10 cellular contexts compared by ENCODE assay signal in the genomic region with DNA sequence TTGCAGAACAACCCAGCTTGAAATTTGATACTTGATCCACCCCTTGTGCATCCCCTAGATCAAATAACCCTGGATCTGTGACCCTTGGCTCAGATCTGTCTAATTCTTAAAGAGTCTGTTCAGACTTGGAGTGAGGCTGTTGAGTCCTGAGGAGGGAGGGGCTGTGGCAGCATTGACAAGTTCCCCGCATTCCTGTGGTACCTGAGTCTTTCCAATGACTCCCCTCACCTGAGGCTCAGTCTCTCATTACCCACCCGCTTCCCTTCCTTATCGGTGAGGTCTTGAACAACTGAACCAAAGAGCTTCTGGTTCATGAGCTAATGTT. TPM values are rescaled to one million over a fixed set of nuclear protein-coding genes. Genes with fewer than 3 reads are reported as not detected.
A peak's percentile ranks its signal among the peaks of the same experiment; 100 is the strongest.
DNase-seq lines count a peak whose midpoint lies in the region; ATAC-seq and TF ChIP-seq lines count a peak whose summit lies in the region.
"Had no signal": no experiment of that assay in that cellular context is flagged by ENCODE, and none has a peak within 500 bp of the region (broad histone marks: within the 10 kb centered on the region; RNA-seq: fewer than 3 reads in every experiment).

No MANE protein-coding gene starts in this region.

- CTCF ChIA-PET in Calu3 (lab: Charles Lee): interaction anchor here (0.7 to 1.9 kb wide), 6 partner anchors 13 to 114 kb away, joined by 3 to 7 read pairs (median 4); no protein-coding TSS in a partner anchor

- peak overlapping the region; percentile 56 for H3K4me2 ChIP-seq in neural progenitor cell

- H3K27ac Mint-ChIP-seq in Calu3 (ENCODE audit: unreplicated experiment) (no peak overlapping the region), neural progenitor cell (peak overlapping the region; percentile 94)

- H3K27ac ChIP-seq in KOPT-K1 (ENCODE audit: low read depth, low read length, poor library complexity, severe bottlenecking) (peak overlapping the region; percentile 98), neural progenitor cell (no peak overlapping the region), ovary (no peak overlapping the region)
- H3K27ac ChIP-seq: KMS-11 had no signal

- H3K79me2 ChIP-seq in neural progenitor cell (ENCODE audit: low read depth): no peaks in the 10 kb centered on the region

- H3K4me1 ChIP-seq in adipocyte (ENCODE audit: control insufficient read depth, insufficient read depth, low read length) (peaks cover 21% of the 10 kb centered on the region), neural progenitor cell (peaks cover 11% of the 10 kb centered on the region), ovary (ENCODE audit: insufficient read depth) (no peaks in the 10 kb centered on the region)

- no peak for ATAC-seq in GM18909 (IDR thresholded peaks at IDR 0.05; ENCODE audit: poor library complexity, unreplicated experiment)

- no peak for TF ChIP-seq EP300 in ovary (IDR thresholded peaks at IDR 0.05)

- no peaks in the 10 kb centered on the region for H3K36me3 ChIP-seq in KOPT-K1 (ENCODE audit: insufficient read depth, low read length)
- no peaks in the 10 kb centered on the region for H3K36me3 ChIP-seq in adipocyte (ENCODE audit: control insufficient read depth, insufficient read depth, low read length, severe bottlenecking)
- no peaks in the 10 kb centered on the region for H3K36me3 ChIP-seq in neural progenitor cell
- no peaks in the 10 kb centered on the region for H3K36me3 ChIP-seq in ovary

- DNase-seq in Calu3 (peak; percentile 24), adipocyte (ENCODE audit: low read depth) (no peak), neural progenitor cell (ENCODE audit: low spot score) (peak; percentile 25), AG20443 (ENCODE audit: low spot score) (no peak), ovary (no peak)
- DNase-seq: erythroblast; stimulated activated CD8-positive, alpha-beta memory T cell treated with anti-CD3 and anti-CD28 coated beads, Interleukin-4, amount 100 ng/mL, for 48 hours had no signal

- H3K4me3 ChIP-seq in adipocyte (ENCODE audit: low read length) (no peak overlapping the region), neural progenitor cell (no peak overlapping the region), ovary (no peak overlapping the region)

- H3K9me3 Mint-ChIP-seq in Calu3 (ENCODE audit: low read depth, unreplicated experiment) (no peaks in the 10 kb centered on the region), neural progenitor cell (no peaks in the 10 kb centered on the region)

- no peaks in the 10 kb centered on the region for H3K9me3 ChIP-seq in KOPT-K1 (ENCODE audit: insufficient read depth, low read length, poor library complexity, severe bottlenecking)
- no peaks in the 10 kb centered on the region for H3K9me3 ChIP-seq in adipocyte (ENCODE audit: control insufficient read depth, low read length)
- H3K9me3 ChIP-seq in neural progenitor cell (ENCODE audit: low read depth): no peaks in the 10 kb centered on the region
- H3K9me3 ChIP-seq in ovary: no peaks in the 10 kb centered on the region

- 87 to 90% (median 90%) methylated on average over 3 of the region's 3 CpGs for WGBS in ovary, 3 donors

- H2AFZ ChIP-seq in neural progenitor cell (replicated peaks): no peak overlapping the region

- H3K4me1 Mint-ChIP-seq in Calu3 (ENCODE audit: low read depth, unreplicated experiment): peaks cover 14% of the 10 kb centered on the region
- peaks cover 46% of the 10 kb centered on the region for H3K4me1 Mint-ChIP-seq in neural progenitor cell

- TF ChIP-seq POLR2A in ovary (IDR thresholded peaks at IDR 0.05): no peak

- H4K20me1 ChIP-seq in neural progenitor cell (ENCODE audit: low read depth): no peaks in the 10 kb centered on the region

- H3K4me3 Mint-ChIP-seq in Calu3 (ENCODE audit: low read depth, unreplicated experiment) (no peak overlapping the region), neural progenitor cell (peak overlapping the region; percentile 25)

- H3K27me3 ChIP-seq in adipocyte (replicated peaks; ENCODE audit: control insufficient read depth, insufficient read depth, low read length): no peaks in the 10 kb centered on the region
- no peaks in the 10 kb centered on the region for H3K27me3 ChIP-seq in neural progenitor cell
- no peaks in the 10 kb centered on the region for H3K27me3 ChIP-seq in ovary

- peaks cover 5% of the 10 kb centered on the region for H3K36me3 Mint-ChIP-seq in Calu3 (ENCODE audit: insufficient read depth, unreplicated experiment)
- H3K36me3 Mint-ChIP-seq in neural progenitor cell: no peaks in the 10 kb centered on the region

- H3K9ac ChIP-seq in adipocyte (ENCODE audit: low read length) (peak overlapping the region; percentile 8), neural progenitor cell (no peak overlapping the region)
- H3K9ac ChIP-seq: KMS-11 had no signal

- H3F3A ChIP-seq in neural progenitor cell (ENCODE audit: low read depth): peaks cover 8% of the 10 kb centered on the region

- BruUV-seq in Calu3 (replicated peaks; lab: Mats Ljungman, UMichigan): no TSS peak

- H3K27me3 Mint-ChIP-seq in Calu3 (ENCODE audit: unreplicated experiment) (peaks cover 12% of the 10 kb centered on the region), neural progenitor cell (ENCODE audit: insufficient read depth, low read depth) (peaks cover 14% of the 10 kb centered on the region)

- intact Hi-C loops in Calu3 (cut with micrococcal nuclease; ENCODE audit: unreplicated experiment): loop anchor here (5.0 kb wide), 1 partner anchor 58 kb away; no protein-coding TSS in a partner anchor
- intact Hi-C loops in ovary (cut with DNase I): loop anchor here (2.0 to 10.0 kb wide), 7 partner anchors 29 to 118 kb away; no protein-coding TSS in a partner anchor

- no peak for TF ChIP-seq CTCF in Calu3 (IDR thresholded peaks at IDR 0.05; ENCODE audit: unreplicated experiment)
- TF ChIP-seq CTCF in neural progenitor cell (IDR thresholded peaks at IDR 0.05): no peak
- no peak for TF ChIP-seq CTCF in ovary (IDR thresholded peaks at IDR 0.05)

RNA-seq across cellular contexts. Expression of gene HDAC7, which starts 16.1 kb away (rescaled TPM):
- 41.8 and 44.0 TPM in 2 replicates for total RNA-seq in Calu3 (2022)
- total RNA-seq in neural progenitor cell (ENCODE audit: low replicate concordance): 7.2 and 14.2 TPM in 2 replicates
- 100 to 1,000 TPM in 5 of 7 donors, 10 to 100 TPM in 2; 47.2 to 151 (median 103) TPM for total RNA-seq in ovary
- 10 to 100 TPM; 40.1 to 79.4 TPM for polyA plus RNA-seq in ovary

Comparison
In these comparisons a context has a peak if more than half of its experiments do, and no peak if none do; other contexts are left out.
1. DNase-seq: peak in Calu3 (single experiment) and neural progenitor cell (single experiment); none in adipocyte (single experiment), AG20443 (single experiment) and ovary (0 of 5).